Comparison of ENCODE assay signal across 8 cellular contexts in the genomic region with DNA sequence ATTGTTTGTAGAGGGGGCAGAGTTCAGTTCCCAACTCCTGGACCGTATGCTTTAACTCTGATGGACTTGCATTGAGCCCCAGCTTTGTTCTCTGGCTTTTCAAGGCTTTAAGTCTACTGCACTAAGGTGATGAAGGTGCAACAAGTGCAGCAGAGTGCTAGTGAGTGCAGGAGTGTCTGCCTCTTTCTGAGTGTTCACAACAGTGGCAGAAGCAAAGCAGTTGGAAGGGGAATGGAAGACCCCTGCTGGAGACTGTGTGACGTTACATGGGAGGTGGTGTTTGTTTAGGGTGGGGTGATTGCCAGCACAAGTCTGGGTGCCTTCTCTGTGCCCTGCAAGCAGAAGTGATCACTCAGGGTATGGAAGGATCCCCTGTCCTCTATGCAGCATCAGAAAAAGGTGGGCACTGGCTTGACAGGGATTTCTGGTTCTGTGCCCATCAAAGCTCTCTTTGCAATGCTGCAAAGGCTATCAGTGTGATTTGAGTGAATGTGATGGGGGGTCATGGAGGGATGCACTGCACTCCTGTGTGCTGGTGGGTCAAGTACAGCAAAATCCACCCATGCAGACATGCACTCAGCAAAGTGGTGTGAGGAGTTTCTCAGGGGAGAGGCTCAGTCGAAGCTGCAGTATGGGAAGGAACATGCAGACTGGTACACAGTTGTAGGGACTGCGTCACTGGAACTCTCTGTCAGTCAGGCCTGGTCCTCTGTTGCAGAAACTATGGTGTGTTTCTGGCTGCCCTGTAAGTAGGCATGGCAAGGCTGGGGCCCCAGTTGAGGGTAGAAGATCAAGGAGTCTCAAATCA.
DNase-seq lines count a peak whose midpoint lies in the region; ATAC-seq, FAIRE-seq and TF ChIP-seq lines count a peak whose summit lies in the region.

No MANE protein-coding gene starts in this region.

- peak; percentile 45 for TF ChIP-seq CTCF in AG04450 (IDR thresholded peaks at IDR 0.05; ENCODE audit: low read depth, low read length)
- TF ChIP-seq CTCF in IMR-90 (conservative IDR thresholded peaks at IDR 0.05; ENCODE audit: low read depth, low read length), result no peak
- peak; percentile 38 for TF ChIP-seq CTCF in fibroblast of pulmonary artery (IDR thresholded peaks at IDR 0.05; ENCODE audit: low read length, missing control alignments)

- H3K4me2 ChIP-seq in IMR-90 (ENCODE audit: low read depth, low read length), result no peak overlapping the region

- H3K9me1 ChIP-seq in IMR-90 (ENCODE audit: insufficient read depth, low read length), result no peaks in the 10 kb centered on the region

- H2BK20ac ChIP-seq in IMR-90 (ENCODE audit: low read depth, low read length), result no peak overlapping the region

- no peak overlapping the region for H3K4me3 Mint-ChIP-seq in activated CD8-positive, alpha-beta memory T cell treated with anti-CD3 and anti-CD28 coated beads, Interleukin-2, amount 10 ng/mL, durations not matched to agents 7 days and 5 days

- no peaks in the 10 kb centered on the region for H3K9me3 Mint-ChIP-seq in activated CD8-positive, alpha-beta memory T cell treated with anti-CD3 and anti-CD28 coated beads, Interleukin-2, amount 10 ng/mL, durations not matched to agents 7 days and 5 days (ENCODE audit: low read depth)

- H2AK9ac ChIP-seq in IMR-90 (replicated peaks; ENCODE audit: low read depth, low read length, poor library complexity), result no peak overlapping the region

- no peaks in the 10 kb centered on the region for H3K79me1 ChIP-seq in IMR-90 (ENCODE audit: low read depth in 1 of 2, low read length in 2 of 2)

- H3K14ac ChIP-seq in IMR-90 (replicated peaks; ENCODE audit: low read depth, low read length), result no peak overlapping the region

- H3K4me1 ChIP-seq in IMR-90 (ENCODE audit: control insufficient read depth, insufficient read depth, low read length), result no peaks in the 10 kb centered on the region

- peak; percentile 76 for ATAC-seq in GM19463 (IDR thresholded peaks at IDR 0.05; ENCODE audit: unreplicated experiment)
- no peak for ATAC-seq in IMR-90 (ENCODE audit: low read depth)
- no peak for ATAC-seq in activated CD8-positive, alpha-beta memory T cell treated with anti-CD3 and anti-CD28 coated beads, Interleukin-2, amount 10 ng/mL, durations not matched to agents 7 days and 5 days

- H2AFZ ChIP-seq in IMR-90 (replicated peaks; ENCODE audit: low read length, poor library complexity), result peak overlapping the region; percentile 63

- no peak for TF ChIP-seq POLR2A in IMR-90 (IDR thresholded peaks at IDR 0.05; ENCODE audit: low read depth, low read length)

- dilution Hi-C loops in IMR-90 (cut with HindIII; ENCODE audit: low sequenced_read_pairs, unreplicated experiment), result no loop called here

- POLR2A ChIA-PET in AG04450 (lab: Yijun Ruan, JAX), result no interaction called here
- POLR2A ChIA-PET in IMR-90 (lab: Charles Lee; ENCODE audit: unreplicated experiment), result no interaction called here

- WGBS in IMR-90 (ENCODE audit: extremely low coverage in 2 of 2, insufficient read length in 1 of 2), 2 experiments, result no CpG with 5 or more reads among the region's 4 CpGs

- H3K9me3 ChIP-seq in AG04450 (ENCODE audit: control insufficient read depth, insufficient read depth, low read length) (no peaks in the 10 kb centered on the region), IMR-90 (ENCODE audit: control insufficient read depth, insufficient read depth, low read length) (no peaks in the 10 kb centered on the region)

- H4K91ac ChIP-seq in IMR-90 (ENCODE audit: insufficient read depth, low read depth, low read length), result no peak overlapping the region

- DNase-seq in AG04450 (ENCODE audit: low read depth, low spot score) (no peak), IMR-90 (no peak), fibroblast of pulmonary artery (ENCODE audit: low read depth) (peak; percentile 7), CD1c-positive myeloid dendritic cell (ENCODE audit: extremely low spot score) (no peak), NCI-H1092 treated with DMSO at 0.1 percent for 48 hours (lab: John Stamatoyannopoulos, UW) (no peak), frontal cortex (ENCODE audit: low spot score in 2 of 2) (no peak)
- DNase-seq in activated CD8-positive, alpha-beta memory T cell treated with anti-CD3 and anti-CD28 coated beads, Interleukin-2, amount 10 ng/mL, durations not matched to agents 7 days and 5 days, result no peak

- no peak overlapping the region for H4K5ac ChIP-seq in IMR-90 (ENCODE audit: low read depth, low read length)

- no peak overlapping the region for H3K18ac ChIP-seq in IMR-90 (ENCODE audit: low read depth, low read length)

- H2BK5ac ChIP-seq in IMR-90 (ENCODE audit: low read depth, low read length, poor library complexity, severe bottlenecking), result no peak overlapping the region

- H3K56ac ChIP-seq in IMR-90 (ENCODE audit: extremely low read depth, insufficient read depth, low read length), result no peak overlapping the region

- H3K36me3 Mint-ChIP-seq in activated CD8-positive, alpha-beta memory T cell treated with anti-CD3 and anti-CD28 coated beads, Interleukin-2, amount 10 ng/mL, durations not matched to agents 7 days and 5 days, result no peaks in the 10 kb centered on the region

- CTCF ChIA-PET in AG04450 (lab: Charles Lee), result no interaction called here
- CTCF ChIA-PET in IMR-90 (lab: Yijun Ruan, JAX), result interaction anchor here (0.7 kb wide), 1 partner anchor 19 kb away, joined by 3 read pairs; no protein-coding TSS in a partner anchor
- CTCF ChIA-PET in activated CD8-positive, alpha-beta memory T cell treated with anti-CD3 and anti-CD28 coated beads, Interleukin-2, amount 10 ng/mL, durations not matched to agents 7 days and 5 days (lab: Charles Lee), result no interaction called here

- H3K9ac ChIP-seq in IMR-90 (ENCODE audit: low read depth, low read length), result no peak overlapping the region

- in situ Hi-C loops in IMR-90 (cut with MboI; ENCODE audit: low sequenced_read_pairs), result no loop called here

- no peak overlapping the region for H2AK5ac ChIP-seq in IMR-90 (ENCODE audit: low read depth, low read length)

- H2BK15ac ChIP-seq in IMR-90 (ENCODE audit: low read depth, low read length), result no peak overlapping the region

- H4K8ac ChIP-seq in IMR-90 (ENCODE audit: low read depth in 2 of 2, low read length in 2 of 2), result no peak overlapping the region

- H3K27ac ChIP-seq in AG04450 (ENCODE audit: low read depth, low read length), result no peak overlapping the region
- no peak overlapping the region for H3K27ac ChIP-seq in IMR-90 (ENCODE audit: insufficient read depth, low read length)

- H3K27me3 Mint-ChIP-seq in activated CD8-positive, alpha-beta memory T cell treated with anti-CD3 and anti-CD28 coated beads, Interleukin-2, amount 10 ng/mL, durations not matched to agents 7 days and 5 days, result no peaks in the 10 kb centered on the region

- intact Hi-C loops in IMR-90 (cut with micrococcal nuclease), result no loop called here

- H2BK120ac ChIP-seq in IMR-90 (ENCODE audit: low read depth, low read length), result no peak overlapping the region

- no peak overlapping the region for H3K4me3 ChIP-seq in AG04450 (ENCODE audit: low read depth, low read length)
- H3K4me3 ChIP-seq in IMR-90 (ENCODE audit: insufficient read depth, low read depth, low read length), result no peak overlapping the region
- no peak overlapping the region for H3K4me3 ChIP-seq in fibroblast of pulmonary artery (replicated peaks; ENCODE audit: low read depth, low read length)

- H3K27me3 ChIP-seq in AG04450 (ENCODE audit: control insufficient read depth, insufficient read depth, low read length) (no peaks in the 10 kb centered on the region), IMR-90 (ENCODE audit: control insufficient read depth, insufficient read depth, low read length) (no peaks in the 10 kb centered on the region)

- no peak for TF ChIP-seq RAD21 in IMR-90 (IDR thresholded peaks at IDR 0.05; ENCODE audit: low read length)

- no peak for FAIRE-seq in frontal cortex (lab: Jason Lieb, UNC)

- H4K20me1 ChIP-seq in IMR-90 (ENCODE audit: insufficient read depth, low read length), result no peaks in the 10 kb centered on the region

- H3K27ac Mint-ChIP-seq in activated CD8-positive, alpha-beta memory T cell treated with anti-CD3 and anti-CD28 coated beads, Interleukin-2, amount 10 ng/mL, durations not matched to agents 7 days and 5 days, result no peak overlapping the region

- H3K4ac ChIP-seq in IMR-90 (ENCODE audit: low read depth, low read length), result no peak overlapping the region

- H3K4me1 Mint-ChIP-seq in activated CD8-positive, alpha-beta memory T cell treated with anti-CD3 and anti-CD28 coated beads, Interleukin-2, amount 10 ng/mL, durations not matched to agents 7 days and 5 days, result no peaks in the 10 kb centered on the region

- no peaks in the 10 kb centered on the region for H3K36me3 ChIP-seq in IMR-90 (ENCODE audit: control insufficient read depth, insufficient read depth, low read length)

- BruUV-seq in IMR-90 (replicated peaks; lab: Mats Ljungman, UMichigan), result no TSS peak

- no peak overlapping the region for H3K23ac ChIP-seq in IMR-90 (ENCODE audit: low read depth, low read length)

TF ChIP-seq in IMR-90, 13 proteins besides CTCF, POLR2A, EP300 and RAD21:
- TF ChIP-seq, protein P1, sequence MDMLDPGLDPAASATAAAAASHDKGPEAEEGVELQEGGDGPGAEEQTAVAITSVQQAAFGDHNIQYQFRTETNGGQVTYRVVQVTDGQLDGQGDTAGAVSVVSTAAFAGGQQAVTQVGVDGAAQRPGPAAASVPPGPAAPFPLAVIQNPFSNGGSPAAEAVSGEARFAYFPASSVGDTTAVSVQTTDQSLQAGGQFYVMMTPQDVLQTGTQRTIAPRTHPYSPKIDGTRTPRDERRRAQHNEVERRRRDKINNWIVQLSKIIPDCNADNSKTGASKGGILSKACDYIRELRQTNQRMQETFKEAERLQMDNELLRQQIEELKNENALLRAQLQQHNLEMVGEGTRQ (IDR thresholded peaks at IDR 0.05; ENCODE audit: low read depth, low read length), result no peak
- no peak for TF ChIP-seq RFX5 (IDR thresholded peaks at IDR 0.05; ENCODE audit: low read depth, low read length)
- TF ChIP-seq NFE2L2 (IDR thresholded peaks at IDR 0.05; ENCODE audit: low read depth, low read length), result no peak
- no peak for TF ChIP-seq CHD1 (IDR thresholded peaks at IDR 0.05; ENCODE audit: low read depth, low read length)
- no peak for TF ChIP-seq RCOR1 (IDR thresholded peaks at IDR 0.05; ENCODE audit: insufficient replicate concordance, low read length)
- TF ChIP-seq, protein P2, sequence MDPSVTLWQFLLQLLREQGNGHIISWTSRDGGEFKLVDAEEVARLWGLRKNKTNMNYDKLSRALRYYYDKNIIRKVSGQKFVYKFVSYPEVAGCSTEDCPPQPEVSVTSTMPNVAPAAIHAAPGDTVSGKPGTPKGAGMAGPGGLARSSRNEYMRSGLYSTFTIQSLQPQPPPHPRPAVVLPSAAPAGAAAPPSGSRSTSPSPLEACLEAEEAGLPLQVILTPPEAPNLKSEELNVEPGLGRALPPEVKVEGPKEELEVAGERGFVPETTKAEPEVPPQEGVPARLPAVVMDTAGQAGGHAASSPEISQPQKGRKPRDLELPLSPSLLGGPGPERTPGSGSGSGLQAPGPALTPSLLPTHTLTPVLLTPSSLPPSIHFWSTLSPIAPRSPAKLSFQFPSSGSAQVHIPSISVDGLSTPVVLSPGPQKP (IDR thresholded peaks at IDR 0.05; ENCODE audit: borderline replicate concordance, low read depth, low read length), result no peak
- no peak for TF ChIP-seq MAFK (IDR thresholded peaks at IDR 0.05; ENCODE audit: low read depth, low read length)
